2 cellular contexts compared by ENCODE assay signal in the genomic region with DNA sequence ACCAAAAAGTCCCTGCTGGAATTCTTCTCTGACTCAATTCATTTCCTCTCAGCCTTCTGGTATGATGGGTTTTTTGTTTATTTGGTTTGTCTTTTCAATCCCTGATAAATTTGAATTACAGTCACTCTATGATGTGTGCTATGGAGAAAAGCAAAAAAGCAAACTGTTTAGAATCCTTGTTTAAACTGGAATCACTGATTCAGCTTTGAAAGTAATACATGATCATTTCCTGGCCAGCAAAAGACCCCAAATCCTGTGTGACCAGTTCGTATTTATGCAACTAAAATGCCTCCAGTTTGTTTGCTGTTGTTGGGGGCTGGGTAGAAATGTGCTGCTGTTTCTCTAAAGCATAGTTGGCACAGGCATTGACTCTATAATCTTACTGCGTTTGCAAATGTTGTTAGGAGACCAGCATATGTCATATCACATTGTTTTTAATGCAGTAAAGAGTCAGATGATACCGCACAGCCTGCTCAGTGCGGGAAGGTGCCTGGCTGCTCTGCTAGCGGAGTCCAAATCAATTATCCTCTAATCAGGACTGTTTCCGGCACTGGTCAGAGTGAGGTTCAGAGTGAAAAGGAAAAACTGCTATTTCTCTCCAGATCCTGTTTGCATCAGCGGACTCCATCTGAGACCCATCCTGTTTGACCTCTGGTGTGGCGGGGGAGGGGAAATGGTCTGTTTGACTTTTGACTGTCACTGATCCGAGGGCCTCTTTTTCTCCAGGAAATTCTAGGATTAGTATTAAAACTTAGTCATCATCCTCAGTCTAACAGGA.
TF ChIP-seq lines count a peak whose summit lies in the region.

No MANE protein-coding gene starts in this region.

TF ChIP-seq in IMR-90, 13 proteins besides CTCF, POLR2A, EP300 and RAD21:
- no peak for TF ChIP-seq USF2 (IDR thresholded peaks at IDR 0.05; ENCODE audit: low read depth, low read length)
- TF ChIP-seq FOS (IDR thresholded peaks at IDR 0.05; ENCODE audit: low read depth, low read length): 0 out of 2 replicates have a peak, but pooled peaks have one; percentile 52
- no peak for TF ChIP-seq RCOR1 (IDR thresholded peaks at IDR 0.05; ENCODE audit: insufficient replicate concordance, low read length)
- 0 out of 2 replicates have a peak, but pooled peaks have one; percentile 32 for TF ChIP-seq BHLHE40 (IDR thresholded peaks at IDR 0.05; ENCODE audit: low read depth, low read length)
- no peak for TF ChIP-seq RFX5 (IDR thresholded peaks at IDR 0.05; ENCODE audit: low read depth, low read length)
- no peak for TF ChIP-seq ELK1 (IDR thresholded peaks at IDR 0.05; ENCODE audit: borderline replicate concordance, low read depth, low read length)
- no peak for TF ChIP-seq CEBPB (IDR thresholded peaks at IDR 0.05; ENCODE audit: low read depth, low read length)
- no peak for TF ChIP-seq CHD1 (IDR thresholded peaks at IDR 0.05; ENCODE audit: low read depth, low read length)
- TF ChIP-seq MAZ (IDR thresholded peaks at IDR 0.05; ENCODE audit: borderline replicate concordance, low read depth, low read length): no peak
- TF ChIP-seq NFE2L2 (IDR thresholded peaks at IDR 0.05; ENCODE audit: low read depth, low read length): no peak
- no peak for TF ChIP-seq MXI1 (IDR thresholded peaks at IDR 0.05; ENCODE audit: borderline replicate concordance, low read depth, low read length)
- no peak; the same call in 1 of the 2 replicates for TF ChIP-seq SMC3 (IDR thresholded peaks at IDR 0.05; ENCODE audit: low read depth, low read length)
- TF ChIP-seq MAFK (IDR thresholded peaks at IDR 0.05; ENCODE audit: low read depth, low read length): no peak

TF ChIP-seq in K562, 482 proteins besides CTCF, POLR2A, EP300 and RAD21:
- TF ChIP-seq DMBX1 (CRISPR knock-in tag; IDR thresholded peaks at IDR 0.05; ENCODE audit: borderline replicate concordance): no peak
- TF ChIP-seq RBM22 (IDR thresholded peaks at IDR 0.05; ENCODE audit: low read depth, low read length, poor library complexity, severe bottlenecking): no peak
- TF ChIP-seq MAX (CRISPR knock-in tag; IDR thresholded peaks at IDR 0.05): no peak
- no peak for TF ChIP-seq EHMT2 (IDR thresholded peaks at IDR 0.05)
- TF ChIP-seq SMARCC2 (IDR thresholded peaks at IDR 0.05; ENCODE audit: low read depth): no peak
- TF ChIP-seq, protein P1, sequence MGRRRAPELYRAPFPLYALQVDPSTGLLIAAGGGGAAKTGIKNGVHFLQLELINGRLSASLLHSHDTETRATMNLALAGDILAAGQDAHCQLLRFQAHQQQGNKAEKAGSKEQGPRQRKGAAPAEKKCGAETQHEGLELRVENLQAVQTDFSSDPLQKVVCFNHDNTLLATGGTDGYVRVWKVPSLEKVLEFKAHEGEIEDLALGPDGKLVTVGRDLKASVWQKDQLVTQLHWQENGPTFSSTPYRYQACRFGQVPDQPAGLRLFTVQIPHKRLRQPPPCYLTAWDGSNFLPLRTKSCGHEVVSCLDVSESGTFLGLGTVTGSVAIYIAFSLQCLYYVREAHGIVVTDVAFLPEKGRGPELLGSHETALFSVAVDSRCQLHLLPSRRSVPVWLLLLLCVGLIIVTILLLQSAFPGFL (CRISPR knock-in tag; IDR thresholded peaks at IDR 0.05): no peak
- TF ChIP-seq CREBBP (IDR thresholded peaks at IDR 0.05; ENCODE audit: low read depth, low read length): no peak
- no peak for TF ChIP-seq CBX2 (IDR thresholded peaks at IDR 0.05; ENCODE audit: insufficient read depth, low read length, poor library complexity, severe bottlenecking)
- TF ChIP-seq PTTG1 (tag; IDR thresholded peaks at IDR 0.05; ENCODE audit: low read depth): no peak
- TF ChIP-seq NR2C1 (IDR thresholded peaks at IDR 0.05): no peak
- 0 out of 2 replicates have a peak, but pooled peaks have one; percentile 21 for TF ChIP-seq NR2C1 (tag; IDR thresholded peaks at IDR 0.05)
- peak in 1 of 2 experiments; percentile 26; a peak in 1 of 4 replicates for TF ChIP-seq RCOR1 (IDR thresholded peaks at IDR 0.05; ENCODE audit: borderline replicate concordance in 1 of 2, low read depth in 2 of 2, low read length in 2 of 2)
- TF ChIP-seq, protein P2, sequence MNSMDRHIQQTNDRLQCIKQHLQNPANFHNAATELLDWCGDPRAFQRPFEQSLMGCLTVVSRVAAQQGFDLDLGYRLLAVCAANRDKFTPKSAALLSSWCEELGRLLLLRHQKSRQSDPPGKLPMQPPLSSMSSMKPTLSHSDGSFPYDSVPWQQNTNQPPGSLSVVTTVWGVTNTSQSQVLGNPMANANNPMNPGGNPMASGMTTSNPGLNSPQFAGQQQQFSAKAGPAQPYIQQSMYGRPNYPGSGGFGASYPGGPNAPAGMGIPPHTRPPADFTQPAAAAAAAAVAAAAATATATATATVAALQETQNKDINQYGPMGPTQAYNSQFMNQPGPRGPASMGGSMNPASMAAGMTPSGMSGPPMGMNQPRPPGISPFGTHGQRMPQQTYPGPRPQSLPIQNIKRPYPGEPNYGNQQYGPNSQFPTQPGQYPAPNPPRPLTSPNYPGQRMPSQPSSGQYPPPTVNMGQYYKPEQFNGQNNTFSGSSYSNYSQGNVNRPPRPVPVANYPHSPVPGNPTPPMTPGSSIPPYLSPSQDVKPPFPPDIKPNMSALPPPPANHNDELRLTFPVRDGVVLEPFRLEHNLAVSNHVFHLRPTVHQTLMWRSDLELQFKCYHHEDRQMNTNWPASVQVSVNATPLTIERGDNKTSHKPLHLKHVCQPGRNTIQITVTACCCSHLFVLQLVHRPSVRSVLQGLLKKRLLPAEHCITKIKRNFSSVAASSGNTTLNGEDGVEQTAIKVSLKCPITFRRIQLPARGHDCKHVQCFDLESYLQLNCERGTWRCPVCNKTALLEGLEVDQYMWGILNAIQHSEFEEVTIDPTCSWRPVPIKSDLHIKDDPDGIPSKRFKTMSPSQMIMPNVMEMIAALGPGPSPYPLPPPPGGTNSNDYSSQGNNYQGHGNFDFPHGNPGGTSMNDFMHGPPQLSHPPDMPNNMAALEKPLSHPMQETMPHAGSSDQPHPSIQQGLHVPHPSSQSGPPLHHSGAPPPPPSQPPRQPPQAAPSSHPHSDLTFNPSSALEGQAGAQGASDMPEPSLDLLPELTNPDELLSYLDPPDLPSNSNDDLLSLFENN (IDR thresholded peaks at IDR 0.05; ENCODE audit: low read depth in 2 of 2, low read length in 2 of 2): no peak
- no peak for TF ChIP-seq TGIF2 (CRISPR knock-in tag; IDR thresholded peaks at IDR 0.05)
- no peak for TF ChIP-seq LARP7 (IDR thresholded peaks at IDR 0.05)
- TF ChIP-seq, protein P3, sequence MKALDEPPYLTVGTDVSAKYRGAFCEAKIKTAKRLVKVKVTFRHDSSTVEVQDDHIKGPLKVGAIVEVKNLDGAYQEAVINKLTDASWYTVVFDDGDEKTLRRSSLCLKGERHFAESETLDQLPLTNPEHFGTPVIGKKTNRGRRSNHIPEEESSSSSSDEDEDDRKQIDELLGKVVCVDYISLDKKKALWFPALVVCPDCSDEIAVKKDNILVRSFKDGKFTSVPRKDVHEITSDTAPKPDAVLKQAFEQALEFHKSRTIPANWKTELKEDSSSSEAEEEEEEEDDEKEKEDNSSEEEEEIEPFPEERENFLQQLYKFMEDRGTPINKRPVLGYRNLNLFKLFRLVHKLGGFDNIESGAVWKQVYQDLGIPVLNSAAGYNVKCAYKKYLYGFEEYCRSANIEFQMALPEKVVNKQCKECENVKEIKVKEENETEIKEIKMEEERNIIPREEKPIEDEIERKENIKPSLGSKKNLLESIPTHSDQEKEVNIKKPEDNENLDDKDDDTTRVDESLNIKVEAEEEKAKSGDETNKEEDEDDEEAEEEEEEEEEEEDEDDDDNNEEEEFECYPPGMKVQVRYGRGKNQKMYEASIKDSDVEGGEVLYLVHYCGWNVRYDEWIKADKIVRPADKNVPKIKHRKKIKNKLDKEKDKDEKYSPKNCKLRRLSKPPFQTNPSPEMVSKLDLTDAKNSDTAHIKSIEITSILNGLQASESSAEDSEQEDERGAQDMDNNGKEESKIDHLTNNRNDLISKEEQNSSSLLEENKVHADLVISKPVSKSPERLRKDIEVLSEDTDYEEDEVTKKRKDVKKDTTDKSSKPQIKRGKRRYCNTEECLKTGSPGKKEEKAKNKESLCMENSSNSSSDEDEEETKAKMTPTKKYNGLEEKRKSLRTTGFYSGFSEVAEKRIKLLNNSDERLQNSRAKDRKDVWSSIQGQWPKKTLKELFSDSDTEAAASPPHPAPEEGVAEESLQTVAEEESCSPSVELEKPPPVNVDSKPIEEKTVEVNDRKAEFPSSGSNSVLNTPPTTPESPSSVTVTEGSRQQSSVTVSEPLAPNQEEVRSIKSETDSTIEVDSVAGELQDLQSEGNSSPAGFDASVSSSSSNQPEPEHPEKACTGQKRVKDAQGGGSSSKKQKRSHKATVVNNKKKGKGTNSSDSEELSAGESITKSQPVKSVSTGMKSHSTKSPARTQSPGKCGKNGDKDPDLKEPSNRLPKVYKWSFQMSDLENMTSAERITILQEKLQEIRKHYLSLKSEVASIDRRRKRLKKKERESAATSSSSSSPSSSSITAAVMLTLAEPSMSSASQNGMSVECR (CRISPR knock-in tag; IDR thresholded peaks at IDR 0.05): no peak
- peak; percentile 57; the same call in 1 of the 2 replicates for TF ChIP-seq ETV1 (tag; conservative IDR thresholded peaks at IDR 0.05; ENCODE audit: low read depth)
- TF ChIP-seq MEIS2 (IDR thresholded peaks at IDR 0.05; ENCODE audit: partially characterized antibody): peak; percentile 15
- no peak for TF ChIP-seq ZFX (CRISPR knock-in tag; IDR thresholded peaks at IDR 0.05)
- TF ChIP-seq NR2C2 (CRISPR knock-in tag; IDR thresholded peaks at IDR 0.05): no peak
- TF ChIP-seq NR2C2 (tag; IDR thresholded peaks at IDR 0.05): peak; percentile 51; the same call in 1 of the 2 replicates
